ENCODE assay signal across 15 cellular contexts in the genomic region with DNA sequence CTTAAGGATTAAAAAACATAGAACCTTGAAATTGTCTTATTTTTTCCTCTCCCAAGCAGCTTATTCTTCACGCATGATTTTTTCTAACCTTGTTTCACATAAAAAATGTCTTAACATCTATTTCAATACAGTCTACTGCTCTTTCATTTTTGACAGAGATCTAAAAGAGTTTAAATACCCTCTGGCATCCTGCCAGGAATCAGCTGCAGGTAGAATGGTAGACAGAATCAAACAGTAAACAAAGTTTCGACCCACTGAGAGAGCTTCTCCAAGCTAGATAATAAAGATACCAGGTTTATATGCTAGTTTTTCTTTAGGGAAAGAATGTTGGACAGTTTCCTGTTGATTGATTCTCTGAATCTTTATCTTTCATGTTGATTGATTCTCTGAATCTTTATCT.
"Had no signal": no experiment of that assay in that cellular context is flagged by ENCODE, and none has a peak within 500 bp of the region (broad histone marks: within the 10 kb centered on the region; RNA-seq: fewer than 3 reads in every experiment).

No MANE protein-coding gene starts in this region.

- H3K27me3 Mint-ChIP-seq: activated B cell treated with CpG ODN at 0.5 μM for 24 hours; naive thymus-derived CD4-positive, alpha-beta T cell; stimulated activated memory B cell treated with anti-CD40 and anti-IgM and Interleukin-4, amounts not matched to agents 10 μg/mL and 1 μg/mL and 100 μg/mL, for 72 hours had no signal

- H3K27ac ChIP-seq: brain microvascular endothelial cell, left lung, neutrophil had no signal

- H3K4me3 ChIP-seq: left lung, mucosa of descending colon had no signal

- ATAC-seq: left lung; mucosa of descending colon; naive thymus-derived CD4-positive, alpha-beta T cell; stimulated activated memory B cell treated with anti-CD40 and anti-IgM and Interleukin-4, amounts not matched to agents 10 μg/mL and 1 μg/mL and 100 μg/mL, for 72 hours had no signal

- H3K4me1 Mint-ChIP-seq: activated B cell treated with CpG ODN at 0.5 μM for 24 hours; naive thymus-derived CD4-positive, alpha-beta T cell; stimulated activated memory B cell treated with anti-CD40 and anti-IgM and Interleukin-4, amounts not matched to agents 10 μg/mL and 1 μg/mL and 100 μg/mL, for 72 hours had no signal

- H3K27me3 ChIP-seq: brain microvascular endothelial cell, left lung, neutrophil had no signal

- H3K4me3 Mint-ChIP-seq: activated B cell treated with CpG ODN at 0.5 μM for 24 hours; activated T-helper 1 cell treated with anti-CD3 and anti-CD28 coated beads, Interleukin-12 subunit alpha, Interleukin-12 subunit beta, Interleukin-2, Interleukin-4 antibody, amounts not matched to agents 30 ng/mL and 10 ng/mL and 1 ng/mL, durations not matched to agents 14 hours and 24 hours and 36 hours; naive thymus-derived CD4-positive, alpha-beta T cell; stimulated activated memory B cell treated with anti-CD40 and anti-IgM and Interleukin-4, amounts not matched to agents 10 μg/mL and 1 μg/mL and 100 μg/mL, for 72 hours had no signal

- H3K36me3 ChIP-seq: brain microvascular endothelial cell, left lung, neutrophil had no signal

- DNase-seq: activated B cell treated with CpG ODN at 0.5 μM for 24 hours; activated CD4-positive, alpha-beta T cell treated with anti-CD3 and anti-CD28 coated beads, Interleukin-2, amount 50 U/mL, for 1 hour; anterior cingulate cortex; brain microvascular endothelial cell; cerebellar nuclear complex; effector CD8-positive, alpha-beta T cell; foreskin fibroblast; hippocampal formation; left lung; mucosa of descending colon; naive thymus-derived CD4-positive, alpha-beta T cell; stimulated activated CD4-positive, alpha-beta T cell treated with anti-CD3 and anti-CD28 coated beads, Interleukin-2, amount 100 ng/mL, for 48 hours had no signal

- H3K36me3 Mint-ChIP-seq: naive thymus-derived CD4-positive, alpha-beta T cell; stimulated activated memory B cell treated with anti-CD40 and anti-IgM and Interleukin-4, amounts not matched to agents 10 μg/mL and 1 μg/mL and 100 μg/mL, for 72 hours had no signal

- H3K4me1 ChIP-seq: left lung had no signal

- H3K9me3 ChIP-seq: neutrophil had no signal

- H3K27ac Mint-ChIP-seq: activated B cell treated with CpG ODN at 0.5 μM for 24 hours; activated T-helper 1 cell treated with anti-CD3 and anti-CD28 coated beads, Interleukin-12 subunit alpha, Interleukin-12 subunit beta, Interleukin-2, Interleukin-4 antibody, amounts not matched to agents 30 ng/mL and 10 ng/mL and 1 ng/mL, durations not matched to agents 14 hours and 24 hours and 36 hours; naive thymus-derived CD4-positive, alpha-beta T cell; stimulated activated memory B cell treated with anti-CD40 and anti-IgM and Interleukin-4, amounts not matched to agents 10 μg/mL and 1 μg/mL and 100 μg/mL, for 72 hours had no signal
